Comparison of ENCODE assay signal across 8 cellular contexts in the genomic region with DNA sequence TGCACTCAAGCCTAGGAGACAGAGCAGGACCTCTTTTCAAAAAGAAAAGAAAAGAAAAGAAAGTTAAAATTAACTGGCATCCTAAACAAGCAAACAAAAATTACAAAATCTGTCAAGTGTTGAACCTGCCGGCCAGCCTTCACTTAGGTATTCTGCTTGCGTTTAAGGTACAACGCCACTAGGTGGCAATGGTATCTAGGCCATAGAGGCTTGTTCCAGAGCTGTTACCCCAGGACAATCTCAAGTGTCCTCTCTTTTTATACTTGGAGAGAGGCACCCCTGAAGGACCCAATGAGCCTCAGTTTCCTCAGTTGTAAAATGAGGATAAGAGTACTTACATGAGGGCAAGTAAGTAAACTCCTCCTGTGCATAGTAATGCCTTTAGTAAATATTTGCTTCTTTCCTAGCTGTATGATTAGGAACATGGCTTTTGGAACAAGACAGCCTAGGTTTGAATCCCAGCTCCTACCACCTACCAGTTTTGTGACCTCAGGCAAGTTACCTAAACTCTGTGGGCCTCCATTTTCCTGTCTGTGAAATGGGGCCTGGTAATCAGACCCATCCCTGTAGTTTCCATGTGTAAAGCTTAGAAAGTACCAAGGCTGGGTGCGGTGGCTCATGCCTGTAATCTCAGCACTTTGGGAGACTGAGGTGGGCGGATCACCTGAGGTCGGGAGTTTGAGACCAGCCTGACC. TPM values are rescaled to one million over a fixed set of nuclear protein-coding genes. Genes with fewer than 3 reads are reported as not detected.
DNase-seq lines count a peak whose midpoint lies in the region; ATAC-seq, FAIRE-seq and TF ChIP-seq lines count a peak whose summit lies in the region.

No MANE protein-coding gene starts in this region.

- H3K36me3 ChIP-seq in kidney (ENCODE audit: control insufficient read depth in 1 of 2, insufficient read depth in 2 of 2, low read length in 2 of 2): no peaks in the 10 kb centered on the region

- H3K4me1 ChIP-seq in kidney (ENCODE audit: control insufficient read depth in 1 of 2, insufficient read depth in 1 of 2, low read depth in 1 of 2, low read length in 2 of 2): peaks cover 0 to 2% of the 10 kb centered on the region in 2 donors

- H3K4me3 ChIP-seq in LNCaP clone FGC (ENCODE audit: low read depth, low read length) (no peak overlapping the region), astrocyte of the spinal cord (ENCODE audit: low read depth, low read length) (no peak overlapping the region), kidney (ENCODE audit: low read length in 2 of 2) (no peak overlapping the region)

- no peak for ATAC-seq in GM19351 (IDR thresholded peaks at IDR 0.05; ENCODE audit: unreplicated experiment)
- ATAC-seq in GM19023 (IDR thresholded peaks at IDR 0.05; ENCODE audit: unreplicated experiment): no peak

- H3K9me3 ChIP-seq in kidney (ENCODE audit: control insufficient read depth in 1 of 2, low read length in 2 of 2): no peaks in the 10 kb centered on the region

- in situ Hi-C loops in astrocyte of the spinal cord (cut with HindIII; ENCODE audit: low sequenced_read_pairs): no loop called here

- DNase-seq in ELF-1 (ENCODE audit: low read depth, low spot score): peak; percentile 61
- no peak for DNase-seq in LNCaP clone FGC (ENCODE audit: low read depth)
- DNase-seq in T follicular helper cell (ENCODE audit: low read depth): peak; percentile 24
- DNase-seq in astrocyte of the spinal cord (ENCODE audit: low read depth, low spot score): peak; percentile 48
- no peak for DNase-seq in kidney
- peak; percentile 36 for DNase-seq in stimulated activated CD8-positive, alpha-beta memory T cell treated with anti-CD3 and anti-CD28 coated beads, Interleukin-12 subunit alpha, Interleukin-12 subunit beta, amount 100 ng/mL, for 1 hour (ENCODE audit: low read depth)

- no peak overlapping the region for H3K9ac ChIP-seq in kidney (ENCODE audit: low read length in 2 of 2)

- intact Hi-C loops in kidney (cut with DNase I): no loop called here

- no peak for FAIRE-seq in kidney (lab: Jason Lieb, UNC)

- TF ChIP-seq CTCF in LNCaP clone FGC (IDR thresholded peaks at IDR 0.05; ENCODE audit: control insufficient read depth, extremely low read depth, insufficient read depth) (peak; percentile 69), astrocyte of the spinal cord (IDR thresholded peaks at IDR 0.05; ENCODE audit: low read depth, low read length) (peak; percentile 76), kidney (IDR thresholded peaks at IDR 0.05; ENCODE audit: borderline replicate concordance, extremely low read depth, insufficient read depth) (peak; percentile 81)

- no peak overlapping the region for H3K27ac ChIP-seq in kidney (ENCODE audit: low read depth in 2 of 2, low read length in 2 of 2)

RNA-seq across cellular contexts. Expression of a gene that starts 5.8 kb away (rescaled TPM):
- total RNA-seq in kidney: 1.7 TPM
- 4.1 TPM for polyA plus RNA-seq in kidney (ENCODE audit: insufficient read depth, low read depth, low replicate concordance)

RNA-seq across cellular contexts. Expression of a gene that starts 34.2 kb away (rescaled TPM):
- 1,138 TPM for total RNA-seq in kidney
- polyA plus RNA-seq in kidney (ENCODE audit: insufficient read depth, low read depth, low replicate concordance): 2,105 TPM

Comparison
In these comparisons a context has a peak if more than half of its experiments do, and no peak if none do; other contexts are left out.
1. DNase-seq: peak in ELF-1 (single experiment), T follicular helper cell (single experiment), astrocyte of the spinal cord (single experiment) and stimulated activated CD8-positive, alpha-beta memory T cell treated with anti-CD3 and anti-CD28 coated beads, Interleukin-12 subunit alpha, Interleukin-12 subunit beta, amount 100 ng/mL, for 1 hour (single experiment); none in LNCaP clone FGC (single experiment) and kidney (single experiment).
2. Peak in every context shown above with its lines, with median percentiles within 50 percentile points of each other: CTCF ChIP-seq.